ENCODE assay signal across 15 cellular contexts in the genomic region with DNA sequence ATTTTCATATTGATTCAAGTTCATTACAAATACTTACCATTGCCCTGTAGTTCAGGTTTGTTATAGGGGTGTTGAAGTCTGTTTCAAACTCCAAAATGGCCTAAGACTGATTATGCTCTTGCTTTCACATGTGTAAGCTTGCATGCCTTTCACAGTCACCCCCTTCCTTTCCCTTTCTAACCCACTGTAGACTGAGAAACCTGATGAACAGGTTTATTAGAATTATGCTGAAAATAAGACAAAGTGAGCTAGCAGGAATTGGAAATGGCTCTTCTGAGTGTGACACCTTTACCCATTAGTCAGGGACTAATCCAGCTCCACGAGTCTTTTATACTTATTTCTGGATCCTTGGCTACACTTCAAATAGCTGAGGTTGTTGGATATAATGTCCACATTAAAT.
"Had no signal": no experiment of that assay in that cellular context is flagged by ENCODE, and none has a peak within 500 bp of the region (broad histone marks: within the 10 kb centered on the region; RNA-seq: fewer than 3 reads in every experiment).

No MANE protein-coding gene starts in this region.

- DNase-seq: activated CD4-positive, alpha-beta memory T cell treated with anti-CD3 and anti-CD28 coated beads for 36 hours; activated naive CD4-positive, alpha-beta T cell treated with anti-CD3 and anti-CD28 coated beads for 36 hours; activated T-cell treated with anti-CD3 and anti-CD28 coated beads for 4 hours; heart right ventricle; immature natural killer cell; mesenchymal stem cell; naive thymus-derived CD8-positive, alpha-beta T cell; sigmoid colon; stimulated activated CD4-positive, alpha-beta T cell treated with anti-CD3 and anti-CD28 coated beads, Interleukin-4, amount 100 ng/mL, for 4 hours; testis; upper lobe of left lung had no signal

- H3K4me3 Mint-ChIP-seq: activated CD4-positive, alpha-beta memory T cell treated with anti-CD3 and anti-CD28 coated beads for 36 hours; activated naive CD4-positive, alpha-beta T cell treated with anti-CD3 and anti-CD28 coated beads for 36 hours; brain; immature natural killer cell; naive thymus-derived CD8-positive, alpha-beta T cell; stimulated activated memory B cell treated with anti-CD40 and anti-IgM and Interleukin-4, amounts not matched to agents 10 μg/mL and 1 μg/mL and 100 μg/mL, for 72 hours; T-helper 2 cell treated with Interferon-gamma antibody and Interleukin-4, amounts not matched to agents 5 μg/mL and 100 μg/mL, for 36 hours had no signal

- H3K9me3 Mint-ChIP-seq: activated CD4-positive, alpha-beta memory T cell treated with anti-CD3 and anti-CD28 coated beads for 36 hours; activated naive CD4-positive, alpha-beta T cell treated with anti-CD3 and anti-CD28 coated beads for 36 hours; brain; immature natural killer cell; naive thymus-derived CD8-positive, alpha-beta T cell; stimulated activated memory B cell treated with anti-CD40 and anti-IgM and Interleukin-4, amounts not matched to agents 10 μg/mL and 1 μg/mL and 100 μg/mL, for 72 hours; T-helper 2 cell treated with Interferon-gamma antibody and Interleukin-4, amounts not matched to agents 5 μg/mL and 100 μg/mL, for 36 hours had no signal

- H3K27me3 Mint-ChIP-seq: activated CD4-positive, alpha-beta memory T cell treated with anti-CD3 and anti-CD28 coated beads for 36 hours; brain; naive thymus-derived CD8-positive, alpha-beta T cell; stimulated activated memory B cell treated with anti-CD40 and anti-IgM and Interleukin-4, amounts not matched to agents 10 μg/mL and 1 μg/mL and 100 μg/mL, for 72 hours had no signal

- H3K4me3 ChIP-seq: coronary artery, heart right ventricle, sigmoid colon, testis, upper lobe of left lung had no signal

- H3K27ac Mint-ChIP-seq: activated CD4-positive, alpha-beta memory T cell treated with anti-CD3 and anti-CD28 coated beads for 36 hours; activated naive CD4-positive, alpha-beta T cell treated with anti-CD3 and anti-CD28 coated beads for 36 hours; brain; stimulated activated memory B cell treated with anti-CD40 and anti-IgM and Interleukin-4, amounts not matched to agents 10 μg/mL and 1 μg/mL and 100 μg/mL, for 72 hours; T-helper 2 cell treated with Interferon-gamma antibody and Interleukin-4, amounts not matched to agents 5 μg/mL and 100 μg/mL, for 36 hours had no signal

- H3K4me1 Mint-ChIP-seq: stimulated activated memory B cell treated with anti-CD40 and anti-IgM and Interleukin-4, amounts not matched to agents 10 μg/mL and 1 μg/mL and 100 μg/mL, for 72 hours had no signal
